ENCODE assay signal across 8 cellular contexts in the genomic region with DNA sequence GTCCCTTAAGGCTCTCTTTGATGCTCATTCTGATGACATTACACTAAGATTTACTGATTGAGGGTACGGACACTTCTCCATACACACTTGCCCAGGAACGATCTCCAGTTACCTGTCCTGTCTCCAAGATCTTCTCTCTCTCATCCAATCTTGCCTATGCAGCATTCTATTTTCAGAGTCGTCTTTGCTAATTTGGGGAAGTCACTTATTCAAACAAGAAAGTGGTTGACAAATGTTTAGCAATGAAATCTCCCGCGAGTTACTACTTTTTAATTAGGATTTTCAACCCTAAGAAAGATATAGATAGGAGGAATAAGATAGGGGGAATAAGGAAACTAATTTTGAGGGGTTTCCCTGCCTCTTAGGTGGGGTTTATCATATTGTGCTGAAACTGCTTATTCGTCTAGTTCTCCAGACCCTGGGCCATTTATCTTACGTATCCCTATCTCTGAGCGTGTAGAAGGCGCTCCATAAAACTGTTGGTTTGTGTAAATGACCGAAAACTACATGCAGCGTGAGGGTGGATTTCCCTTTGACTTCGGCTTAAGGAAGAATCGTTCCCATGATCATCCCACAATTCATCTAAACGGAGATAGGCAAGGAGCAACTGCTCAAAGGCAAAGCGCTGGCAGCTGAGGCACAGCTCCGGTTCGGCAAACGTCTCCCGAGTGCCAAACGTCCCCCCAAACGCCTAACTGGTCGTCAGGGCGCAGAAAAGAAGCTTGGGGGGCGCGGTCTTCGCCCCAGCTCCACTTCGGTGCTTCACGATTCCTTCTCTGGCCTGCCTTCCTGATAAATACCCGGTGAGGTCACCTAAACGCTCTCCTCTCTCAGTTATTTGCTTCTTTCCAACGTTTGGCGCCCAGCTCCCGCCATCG. TPM values are rescaled to one million over a fixed set of nuclear protein-coding genes. Genes with fewer than 3 reads are reported as not detected.
DNase-seq lines count a peak whose midpoint lies in the region; ATAC-seq and TF ChIP-seq lines count a peak whose summit lies in the region.

No MANE protein-coding gene starts in this region.

- H4K20me1 ChIP-seq in OCI-LY7 (ENCODE audit: insufficient read depth, low read length), result 0 out of 2 replicates have a peak, but pooled peaks cover 3% of the 10 kb centered on the region

- H3K36me3 ChIP-seq in OCI-LY7 (ENCODE audit: insufficient read depth, low read length) (peaks cover 36% of the 10 kb centered on the region), mesendoderm (ENCODE audit: control insufficient read depth, insufficient read depth, low read length) (no peaks in the 10 kb centered on the region), thymus (ENCODE audit: control insufficient read depth, insufficient read depth) (no peaks in the 10 kb centered on the region)

- POLR2A ChIA-PET in OCI-LY7 (lab: Charles Lee), result interaction anchor here (0.6 to 1.5 kb wide), 7 partner anchors 8 to 425 kb away, joined by 3 to 8 read pairs (median 3); no protein-coding TSS in a partner anchor

- H3K4me2 ChIP-seq in OCI-LY7 (ENCODE audit: low read length) (peak overlapping the region; percentile 91), mesendoderm (ENCODE audit: low read length) (peak overlapping the region; percentile 51)

- peak overlapping the region; percentile 89 for H3K4ac ChIP-seq in mesendoderm (ENCODE audit: low read depth, low read length)

- H3K9me2 ChIP-seq in OCI-LY7 (ENCODE audit: insufficient read depth, low read length), result no peaks in the 10 kb centered on the region

- peaks cover 35% of the 10 kb centered on the region for H3K4me1 Mint-ChIP-seq in activated naive CD4-positive, alpha-beta T cell treated with anti-CD3 and anti-CD28 coated beads, Interleukin-2, amount 10 ng/mL, durations not matched to agents 7 days and 5 days

- H3K18ac ChIP-seq in mesendoderm (ENCODE audit: low read length), result peak overlapping the region; percentile 93

- H2BK5ac ChIP-seq in mesendoderm (ENCODE audit: low read length), result peak overlapping the region; percentile 20

- H3K23ac ChIP-seq in mesendoderm (ENCODE audit: low read length), result peak overlapping the region; percentile 0

- H3K27me3 ChIP-seq in dorsolateral prefrontal cortex (no peaks in the 10 kb centered on the region), mesendoderm (ENCODE audit: insufficient read depth, low read length, poor library complexity) (no peaks in the 10 kb centered on the region), thymus (ENCODE audit: control insufficient read depth, insufficient read depth) (no peaks in the 10 kb centered on the region)

- no peak overlapping the region for H2BK15ac ChIP-seq in mesendoderm (replicated peaks; ENCODE audit: low read depth)

- peak overlapping the region; percentile 47 for H2BK120ac ChIP-seq in mesendoderm (ENCODE audit: low read depth, low read length)

- H3K27ac Mint-ChIP-seq in activated naive CD4-positive, alpha-beta T cell treated with anti-CD3 and anti-CD28 coated beads, Interleukin-2, amount 10 ng/mL, durations not matched to agents 7 days and 5 days, result peak overlapping the region; percentile 89

- H3K27ac ChIP-seq in OCI-LY7 (ENCODE audit: low read depth, low read length, poor library complexity, severe bottlenecking) (peak overlapping the region; percentile 71), dorsolateral prefrontal cortex (peak overlapping the region; percentile 21 to 97 (median 92)), mesendoderm (ENCODE audit: low read depth, low read length) (peak overlapping the region; percentile 93), thymus (ENCODE audit: low read depth) (peak overlapping the region; percentile 98)

- H2AFZ ChIP-seq in OCI-LY7 (ENCODE audit: low read length), result peak overlapping the region; percentile 72

- H3K9me3 ChIP-seq in OCI-LY7 (ENCODE audit: low read length) (peaks cover 9% of the 10 kb centered on the region; the same call in 1 of the 2 replicates), thymus (ENCODE audit: control insufficient read depth) (no peaks in the 10 kb centered on the region)

- peak overlapping the region; percentile 98 for H3K4me3 ChIP-seq in OCI-LY7 (ENCODE audit: low read depth, low read length, poor library complexity, severe bottlenecking)
- H3K4me3 ChIP-seq in dorsolateral prefrontal cortex, result peak overlapping the region; percentile 44 to 99 (median 92)
- H3K4me3 ChIP-seq in mesendoderm (ENCODE audit: low read length), result peak overlapping the region; percentile 70
- peak overlapping the region; percentile 64 for H3K4me3 ChIP-seq in thymus (ENCODE audit: low read length)

- H3K9ac ChIP-seq in mesendoderm (ENCODE audit: low read length), result peak overlapping the region; percentile 91

- no CpG with 5 or more reads among the region's 34 CpGs for WGBS in mesendoderm (ENCODE audit: extremely low coverage, insufficient coverage, low lambda C conversion rate)
- 5% methylated on average over 34 of the region's 34 CpGs for WGBS in thymus

- peaks cover 47% of the 10 kb centered on the region for H3K79me2 ChIP-seq in OCI-LY7 (ENCODE audit: insufficient read depth, low read depth, low read length)
- peaks cover 30% of the 10 kb centered on the region for H3K79me2 ChIP-seq in mesendoderm (ENCODE audit: control insufficient read depth, insufficient read depth, low read length)

- no peak overlapping the region for H2AK5ac ChIP-seq in mesendoderm (ENCODE audit: low read length)

- peak overlapping the region; percentile 71 for H4K5ac ChIP-seq in mesendoderm (ENCODE audit: low read length)

- CTCF ChIA-PET in activated naive CD4-positive, alpha-beta T cell treated with anti-CD3 and anti-CD28 coated beads, Interleukin-2, amount 10 ng/mL, durations not matched to agents 7 days and 5 days (lab: Charles Lee), result interaction anchor here (2.8 kb wide), 1 partner anchor 11 kb away, joined by 13 read pairs; no protein-coding TSS in a partner anchor
- CTCF ChIA-PET in OCI-LY7 (lab: Charles Lee; ENCODE audit: unreplicated experiment), result no interaction called here

- H3K4me1 ChIP-seq in OCI-LY7 (ENCODE audit: insufficient read depth, low read length, poor library complexity, severe bottlenecking) (peaks cover 34% of the 10 kb centered on the region), mesendoderm (ENCODE audit: control insufficient read depth, low read depth, low read length) (no peaks in the 10 kb centered on the region), thymus (ENCODE audit: control insufficient read depth, insufficient read depth, low read length) (peaks cover 20% of the 10 kb centered on the region)

- TSS peak; percentile 52 for BruUV-seq in OCI-LY7 (replicated peaks; lab: Mats Ljungman, UMichigan)

- H4K8ac ChIP-seq in mesendoderm (ENCODE audit: low read depth, low read length), result no peak overlapping the region

- ATAC-seq in HG03108 (IDR thresholded peaks at IDR 0.05; ENCODE audit: unreplicated experiment), result peak; percentile 3

- peaks cover 3% of the 10 kb centered on the region for H3K9me3 Mint-ChIP-seq in activated naive CD4-positive, alpha-beta T cell treated with anti-CD3 and anti-CD28 coated beads, Interleukin-2, amount 10 ng/mL, durations not matched to agents 7 days and 5 days

- peak overlapping the region; percentile 88 for H3K4me3 Mint-ChIP-seq in activated naive CD4-positive, alpha-beta T cell treated with anti-CD3 and anti-CD28 coated beads, Interleukin-2, amount 10 ng/mL, durations not matched to agents 7 days and 5 days

- no peak for DNase-seq in activated naive CD4-positive, alpha-beta T cell treated with anti-CD3 and anti-CD28 coated beads, Interleukin-2, amount 10 ng/mL, durations not matched to agents 7 days and 5 days
- DNase-seq in activated naive CD4-positive, alpha-beta T cell treated with anti-CD3 and anti-CD28 coated beads, Interleukin-2, amount 50 U/mL, for 16 hours, result no peak
- no peak for DNase-seq in OCI-LY7 (ENCODE audit: low spot score)
- DNase-seq in dorsolateral prefrontal cortex, result peak in 6 of 10 donors; percentile 27 to 44 (median 38)
- no peak for DNase-seq in mesendoderm
- no peak for DNase-seq in iPS-NIHi7 (ENCODE audit: extremely low spot score)

- peaks cover 8% of the 10 kb centered on the region for H3K79me1 ChIP-seq in mesendoderm (ENCODE audit: low read length)

- TF ChIP-seq CTCF in OCI-LY7 (conservative IDR thresholded peaks at IDR 0.05; ENCODE audit: low read length) (no peak), dorsolateral prefrontal cortex (IDR thresholded peaks at IDR 0.05 in 54 of 56, conservative IDR thresholded peaks at IDR 0.05 in 2 of 56; ENCODE audit: low read depth in 1 of 56, partially characterized antibody in 56 of 56) (no peak)

- peaks cover 18% of the 10 kb centered on the region for H3K36me3 Mint-ChIP-seq in activated naive CD4-positive, alpha-beta T cell treated with anti-CD3 and anti-CD28 coated beads, Interleukin-2, amount 10 ng/mL, durations not matched to agents 7 days and 5 days

- intact Hi-C loops in OCI-LY7 (cut with micrococcal nuclease; ENCODE audit: unreplicated experiment) (no loop called here), dorsolateral prefrontal cortex (cut with DNase I) (loop anchor here (1.0 to 10.0 kb wide), 2 partner anchors 22 to 811 kb away; a partner anchor contains a TSS)

- H3K56ac ChIP-seq in mesendoderm (ENCODE audit: low read length), result peak overlapping the region; percentile 87

- H3K27me3 Mint-ChIP-seq in activated naive CD4-positive, alpha-beta T cell treated with anti-CD3 and anti-CD28 coated beads, Interleukin-2, amount 10 ng/mL, durations not matched to agents 7 days and 5 days, result no peaks in the 10 kb centered on the region

RNA-seq across cellular contexts. Expression of a gene that starts 0.8 kb away (rescaled TPM):
- total RNA-seq in OCI-LY7 (2014; rRNA removed; shearing (Covaris generic)), result 40.7 and 56.7 TPM in 2 replicates
- total RNA-seq in OCI-LY7 (2022) (66.2 and 66.3 TPM in 2 replicates), dorsolateral prefrontal cortex (10 to 100 TPM; 11.1 to 52.7 (median 26.0) TPM)
- 44.3 TPM for polyA plus RNA-seq in mesendoderm (2013, experiment 1 of 2)
- 45.7 TPM for polyA plus RNA-seq in mesendoderm (2013, experiment 2 of 2)
- 44.3 TPM for polyA plus RNA-seq in thymus

RNA-seq across cellular contexts. Expression of a gene that starts 1.0 kb away (rescaled TPM):
- total RNA-seq in OCI-LY7 (2014; rRNA removed; shearing (Covaris generic)), result 18.0 and 19.6 TPM in 2 replicates
- total RNA-seq in OCI-LY7 (2022), result 43.4 and 50.9 TPM in 2 replicates
- 100 to 1,000 TPM in 1 of 120 experiments, 10 to 100 TPM in 119; 36.8 to 111 (median 73.7) TPM for total RNA-seq in dorsolateral prefrontal cortex
- polyA plus RNA-seq in mesendoderm (2013, experiment 1 of 2), result 49.8 TPM
- 48.8 TPM for polyA plus RNA-seq in mesendoderm (2013, experiment 2 of 2)
- 24.6 TPM for polyA plus RNA-seq in thymus

Comparison
In these comparisons a context has a peak if more than half of its experiments do, and no peak if none do; other contexts are left out.
1. DNase-seq: peak in dorsolateral prefrontal cortex (6 of 10); none in activated naive CD4-positive, alpha-beta T cell treated with anti-CD3 and anti-CD28 coated beads, Interleukin-2, amount 10 ng/mL, durations not matched to agents 7 days and 5 days (single experiment), activated naive CD4-positive, alpha-beta T cell treated with anti-CD3 and anti-CD28 coated beads, Interleukin-2, amount 50 U/mL, for 16 hours (single experiment), OCI-LY7 (single experiment), mesendoderm (single experiment) and iPS-NIHi7 (single experiment).
2. Peak in every context shown above with its lines, with median percentiles within 50 percentile points of each other: H3K27ac ChIP-seq and H3K4me3 ChIP-seq.